8 cellular contexts compared by ENCODE assay signal in the genomic region with DNA sequence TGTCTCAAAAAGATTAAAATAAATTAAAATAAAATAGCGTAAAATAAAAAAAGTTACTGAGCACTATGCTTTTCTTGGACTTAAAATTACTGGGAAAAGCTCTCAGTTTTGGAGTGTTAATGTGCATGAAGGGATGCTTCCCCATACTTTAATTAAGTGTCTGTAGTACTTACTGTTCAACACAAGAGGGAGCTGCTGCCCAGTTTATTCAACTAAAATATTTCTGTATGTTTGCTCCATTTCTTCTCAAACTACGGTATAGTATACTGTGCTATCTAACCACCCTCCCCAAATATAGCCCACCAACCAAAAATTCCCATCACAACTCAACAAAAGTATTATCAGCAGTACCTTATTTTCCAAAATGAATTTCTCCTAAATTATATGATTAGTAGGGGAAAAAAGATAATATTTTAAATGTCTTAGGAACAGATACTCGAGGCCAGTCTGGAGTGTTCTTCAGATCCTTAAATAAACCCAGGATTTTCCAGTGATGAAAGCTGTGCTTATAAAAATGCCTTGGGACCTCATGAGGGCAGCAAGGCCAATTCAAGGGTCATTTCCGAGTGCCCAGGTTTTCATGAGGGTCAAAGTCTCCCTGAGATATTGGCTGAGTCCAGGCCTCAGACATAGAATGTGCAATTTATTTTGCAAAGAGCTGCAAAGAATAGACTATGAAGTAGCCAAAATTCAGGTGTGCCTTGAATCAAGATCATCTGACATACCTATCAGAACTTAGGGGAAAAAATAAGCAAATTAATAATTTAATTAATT.
DNase-seq lines count a peak whose midpoint lies in the region; ATAC-seq and TF ChIP-seq lines count a peak whose summit lies in the region.

No MANE protein-coding gene starts in this region.

- H3K4me1 ChIP-seq in body of pancreas: no peaks in the 10 kb centered on the region
- H3K4me1 ChIP-seq in stomach: no peaks in the 10 kb centered on the region

- TF ChIP-seq CTCF in body of pancreas (IDR thresholded peaks at IDR 0.05): peak; percentile 57 to 72 (median 64)
- TF ChIP-seq CTCF in stomach (IDR thresholded peaks at IDR 0.05): peak in 4 of 7 experiments; percentile 58 to 73 (median 64)

- H3K27me3 ChIP-seq in body of pancreas: no peaks in the 10 kb centered on the region
- H3K27me3 ChIP-seq in stomach: peaks cover 0 to 4% (median 0%) of the 10 kb centered on the region in 3 donors

- ATAC-seq in HG02798 (IDR thresholded peaks at IDR 0.05; ENCODE audit: poor library complexity, unreplicated experiment) (peak; percentile 54), body of pancreas (peak; percentile 60), HG03460 (IDR thresholded peaks at IDR 0.05; ENCODE audit: unreplicated experiment) (no peak)

- H3K27ac ChIP-seq in body of pancreas (no peak overlapping the region), stomach (no peak overlapping the region)

- CTCF ChIA-PET in activated naive CD4-positive, alpha-beta T cell treated with anti-CD3 and anti-CD28 coated beads for 36 hours (lab: Charles Lee): interaction anchor here (0.5 to 12.2 kb wide), 34 partner anchors 8 to 1344 kb away, joined by 3 to 139 read pairs (median 4); no protein-coding TSS in a partner anchor

- no peaks in the 10 kb centered on the region for H3K9me3 Mint-ChIP-seq in activated naive CD4-positive, alpha-beta T cell treated with anti-CD3 and anti-CD28 coated beads for 36 hours

- H3K4me3 ChIP-seq in body of pancreas: no peak overlapping the region
- no peak overlapping the region for H3K4me3 ChIP-seq in stomach

- H3K9me3 ChIP-seq in body of pancreas (no peaks in the 10 kb centered on the region), stomach (no peaks in the 10 kb centered on the region)

- TF ChIP-seq EP300 in stomach (IDR thresholded peaks at IDR 0.05): no peak

- intact Hi-C loops in activated naive CD4-positive, alpha-beta T cell treated with anti-CD3 and anti-CD28 coated beads for 36 hours (cut with micrococcal nuclease): loop anchor here (1.0 to 5.0 kb wide), 9 partner anchors 16 to 1397 kb away; a partner anchor contains a TSS
- intact Hi-C loops in body of pancreas (cut with DNase I): no loop called here
- intact Hi-C loops in stomach (cut with DNase I; ENCODE audit: low total_unique reads): loop anchor here (10.0 kb wide), 1 partner anchor 125 kb away; no protein-coding TSS in a partner anchor

- no peaks in the 10 kb centered on the region for H3K4me1 Mint-ChIP-seq in activated naive CD4-positive, alpha-beta T cell treated with anti-CD3 and anti-CD28 coated beads for 36 hours (ENCODE audit: low read depth)

- H3K36me3 ChIP-seq in body of pancreas (replicated peaks in 1 of 2; ENCODE audit: insufficient read depth in 1 of 2, low read depth in 2 of 2): no peaks in the 10 kb centered on the region
- H3K36me3 ChIP-seq in stomach: no peaks in the 10 kb centered on the region

- H3K36me3 Mint-ChIP-seq in activated naive CD4-positive, alpha-beta T cell treated with anti-CD3 and anti-CD28 coated beads for 36 hours (ENCODE audit: low read depth): no peaks in the 10 kb centered on the region

- H3K4me3 Mint-ChIP-seq in activated naive CD4-positive, alpha-beta T cell treated with anti-CD3 and anti-CD28 coated beads for 36 hours: no peak overlapping the region

- WGBS in body of pancreas, 2 donors: 20 to 24% methylated on average over 4 of the region's 4 CpGs
- WGBS in stomach, 5 donors: 19 to 37% (median 30%) methylated on average over 4 of the region's 4 CpGs

- H3K27ac Mint-ChIP-seq in activated naive CD4-positive, alpha-beta T cell treated with anti-CD3 and anti-CD28 coated beads for 36 hours: no peak overlapping the region

- DNase-seq in activated naive CD4-positive, alpha-beta T cell treated with anti-CD3 and anti-CD28 coated beads for 36 hours: peak; percentile 48
- DNase-seq in activated naive CD4-positive, alpha-beta T cell treated with Interleukin-2 at 50 U/mL for 16 hours: no peak
- peak; percentile 25 for DNase-seq in NCI-H774 (lab: John Stamatoyannopoulos, UW)
- DNase-seq in body of pancreas: no peak
- DNase-seq in inferior parietal cortex (ENCODE audit: extremely low spot score): peak; percentile 85
- no peak for DNase-seq in stomach

- TF ChIP-seq POLR2A in body of pancreas (IDR thresholded peaks at IDR 0.05) (no peak), stomach (IDR thresholded peaks at IDR 0.05) (no peak)

- no peaks in the 10 kb centered on the region for H3K27me3 Mint-ChIP-seq in activated naive CD4-positive, alpha-beta T cell treated with anti-CD3 and anti-CD28 coated beads for 36 hours (ENCODE audit: low read depth)

Comparison
In these comparisons a context has a peak if more than half of its experiments do, and no peak if none do; other contexts are left out.
1. DNase-seq: peak in activated naive CD4-positive, alpha-beta T cell treated with anti-CD3 and anti-CD28 coated beads for 36 hours (single experiment), NCI-H774 (single experiment) and inferior parietal cortex (single experiment); none in activated naive CD4-positive, alpha-beta T cell treated with Interleukin-2 at 50 U/mL for 16 hours (single experiment), body of pancreas (0 of 4) and stomach (single experiment).